ENCODE assay signal across 1 cellular context in genomic region chr1:150976879-150977694, GRCh38.
TF ChIP-seq lines count a peak whose summit lies in the region.

No MANE protein-coding gene starts in this region.

TF ChIP-seq in GM23338, 12 proteins besides CTCF, POLR2A, EP300 and RAD21 (continued from another document):
- TF ChIP-seq ZNF462 (CRISPR knock-in tag; IDR thresholded peaks at IDR 0.05) (0 out of 2 replicates have a peak, but pooled peaks have one; percentile 16), NANOG (IDR thresholded peaks at IDR 0.05; ENCODE audit: borderline replicate concordance) (no peak)
